2 cellular contexts compared by ENCODE assay signal in genomic region chr12:6630696-6631095, GRCh38.
TF ChIP-seq lines count a peak whose summit lies in the region.

No MANE protein-coding gene starts in this region.

TF ChIP-seq in HepG2, 621 proteins besides CTCF, POLR2A, EP300 and RAD21:
- TF ChIP-seq SETDB1 (CRISPR knock-in tag; IDR thresholded peaks at IDR 0.05; ENCODE audit: borderline replicate concordance) (no peak), ZSCAN22 (CRISPR knock-in tag; IDR thresholded peaks at IDR 0.05) (no peak), KLF12 (CRISPR knock-in tag; IDR thresholded peaks at IDR 0.05; ENCODE audit: borderline replicate concordance) (no peak), ZC3H4 (CRISPR knock-in tag; IDR thresholded peaks at IDR 0.05; ENCODE audit: borderline replicate concordance) (no peak), ZNF251 (CRISPR knock-in tag; IDR thresholded peaks at IDR 0.05) (no peak), PHF20 (CRISPR knock-in tag; IDR thresholded peaks at IDR 0.05) (no peak), TBX3 (IDR thresholded peaks at IDR 0.05; ENCODE audit: borderline replicate concordance) (no peak)
- TF ChIP-seq, protein P1, sequence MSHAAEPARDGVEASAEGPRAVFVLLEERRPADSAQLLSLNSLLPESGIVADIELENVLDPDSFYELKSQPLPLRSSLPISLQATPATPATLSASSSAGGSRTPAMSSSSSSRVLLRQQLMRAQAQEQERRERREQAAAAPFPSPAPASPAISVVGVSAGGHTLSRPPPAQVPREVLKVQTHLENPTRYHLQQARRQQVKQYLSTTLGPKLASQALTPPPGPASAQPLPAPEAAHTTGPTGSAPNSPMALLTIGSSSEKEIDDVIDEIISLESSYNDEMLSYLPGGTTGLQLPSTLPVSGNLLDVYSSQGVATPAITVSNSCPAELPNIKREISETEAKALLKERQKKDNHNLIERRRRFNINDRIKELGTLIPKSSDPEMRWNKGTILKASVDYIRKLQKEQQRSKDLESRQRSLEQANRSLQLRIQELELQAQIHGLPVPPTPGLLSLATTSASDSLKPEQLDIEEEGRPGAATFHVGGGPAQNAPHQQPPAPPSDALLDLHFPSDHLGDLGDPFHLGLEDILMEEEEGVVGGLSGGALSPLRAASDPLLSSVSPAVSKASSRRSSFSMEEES (CRISPR knock-in tag; IDR thresholded peaks at IDR 0.05) = no peak

TF ChIP-seq in GM23338, 12 proteins besides CTCF, POLR2A, EP300 and RAD21:
- TF ChIP-seq ZNF331 (CRISPR knock-in tag; IDR thresholded peaks at IDR 0.05; ENCODE audit: low read depth) (no peak), JUNB (IDR thresholded peaks at IDR 0.05; ENCODE audit: unreplicated experiment) (no peak), POLR2AphosphoS5 (IDR thresholded peaks at IDR 0.05; ENCODE audit: low read depth) (no peak), EZH2 (IDR thresholded peaks at IDR 0.05; ENCODE audit: low read depth, unreplicated experiment) (no peak), ZNF462 (CRISPR knock-in tag; IDR thresholded peaks at IDR 0.05) (no peak), REST (IDR thresholded peaks at IDR 0.05; ENCODE audit: unreplicated experiment) (no peak), ZNF114 (CRISPR knock-in tag; IDR thresholded peaks at IDR 0.05) (no peak), STAT1 (IDR thresholded peaks at IDR 0.05; ENCODE audit: unreplicated experiment) (no peak), CREB1 (CRISPR knock-in tag; IDR thresholded peaks at IDR 0.05; ENCODE audit: low read depth) (no peak), EZH2phosphoT487 (IDR thresholded peaks at IDR 0.05; ENCODE audit: unreplicated experiment) (no peak), NANOG (IDR thresholded peaks at IDR 0.05; ENCODE audit: borderline replicate concordance) (no peak)
- TF ChIP-seq, protein P2, sequence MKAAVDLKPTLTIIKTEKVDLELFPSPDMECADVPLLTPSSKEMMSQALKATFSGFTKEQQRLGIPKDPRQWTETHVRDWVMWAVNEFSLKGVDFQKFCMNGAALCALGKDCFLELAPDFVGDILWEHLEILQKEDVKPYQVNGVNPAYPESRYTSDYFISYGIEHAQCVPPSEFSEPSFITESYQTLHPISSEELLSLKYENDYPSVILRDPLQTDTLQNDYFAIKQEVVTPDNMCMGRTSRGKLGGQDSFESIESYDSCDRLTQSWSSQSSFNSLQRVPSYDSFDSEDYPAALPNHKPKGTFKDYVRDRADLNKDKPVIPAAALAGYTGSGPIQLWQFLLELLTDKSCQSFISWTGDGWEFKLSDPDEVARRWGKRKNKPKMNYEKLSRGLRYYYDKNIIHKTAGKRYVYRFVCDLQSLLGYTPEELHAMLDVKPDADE (IDR thresholded peaks at IDR 0.05) = no peak
